ENCODE assay signal across 2 cellular contexts in genomic region chr9:131606896-131607567, GRCh38.
TF ChIP-seq lines count a peak whose summit lies in the region.

No MANE protein-coding gene starts in this region.

TF ChIP-seq in IMR-90, 13 proteins besides CTCF, POLR2A, EP300 and RAD21:
- no peak for TF ChIP-seq FOS (IDR thresholded peaks at IDR 0.05; ENCODE audit: low read depth, low read length)
- no peak for TF ChIP-seq MAFK (IDR thresholded peaks at IDR 0.05; ENCODE audit: low read depth, low read length)
- no peak for TF ChIP-seq SMC3 (IDR thresholded peaks at IDR 0.05; ENCODE audit: low read depth, low read length)
- no peak for TF ChIP-seq ELK1 (IDR thresholded peaks at IDR 0.05; ENCODE audit: borderline replicate concordance, low read depth, low read length)
- no peak for TF ChIP-seq MAZ (IDR thresholded peaks at IDR 0.05; ENCODE audit: borderline replicate concordance, low read depth, low read length)
- no peak for TF ChIP-seq CEBPB (IDR thresholded peaks at IDR 0.05; ENCODE audit: low read depth, low read length)
- no peak for TF ChIP-seq USF2 (IDR thresholded peaks at IDR 0.05; ENCODE audit: low read depth, low read length)
- TF ChIP-seq RCOR1 (IDR thresholded peaks at IDR 0.05; ENCODE audit: insufficient replicate concordance, low read length), result no peak
- TF ChIP-seq NFE2L2 (IDR thresholded peaks at IDR 0.05; ENCODE audit: low read depth, low read length), result no peak
- TF ChIP-seq MXI1 (IDR thresholded peaks at IDR 0.05; ENCODE audit: borderline replicate concordance, low read depth, low read length), result no peak
- no peak for TF ChIP-seq RFX5 (IDR thresholded peaks at IDR 0.05; ENCODE audit: low read depth, low read length)
- no peak for TF ChIP-seq CHD1 (IDR thresholded peaks at IDR 0.05; ENCODE audit: low read depth, low read length)
- no peak for TF ChIP-seq BHLHE40 (IDR thresholded peaks at IDR 0.05; ENCODE audit: low read depth, low read length)

TF ChIP-seq in H1, 55 proteins besides CTCF, POLR2A, EP300 and RAD21:
- TF ChIP-seq SRF (IDR thresholded peaks at IDR 0.05; ENCODE audit: low read depth, low read length), result no peak
